ENCODE assay signal across 1 cellular context in genomic region chr10:13956826-13957225, GRCh38.
TF ChIP-seq lines count a peak whose summit lies in the region.

No MANE protein-coding gene starts in this region.

TF ChIP-seq in GM23338, 12 proteins besides CTCF, POLR2A, EP300 and RAD21 (continued from another document):
- no peak for TF ChIP-seq ZNF462 (CRISPR knock-in tag; IDR thresholded peaks at IDR 0.05)
- TF ChIP-seq JUNB (IDR thresholded peaks at IDR 0.05; ENCODE audit: unreplicated experiment): no peak
- no peak for TF ChIP-seq POLR2AphosphoS5 (IDR thresholded peaks at IDR 0.05; ENCODE audit: low read depth)
- TF ChIP-seq CREB1 (CRISPR knock-in tag; IDR thresholded peaks at IDR 0.05; ENCODE audit: low read depth): no peak
- no peak for TF ChIP-seq ZNF331 (CRISPR knock-in tag; IDR thresholded peaks at IDR 0.05; ENCODE audit: low read depth)
TF ChIP-seq in GM23338: peak in this region for 0.
